In genomic region chr12:2301531-2302461, GRCh38 we compare ENCODE assay signal across 11 cellular contexts.
DNase-seq lines count a peak whose midpoint lies in the region; ATAC-seq and TF ChIP-seq lines count a peak whose summit lies in the region.
"Had no signal": no experiment of that assay in that cellular context is flagged by ENCODE, and none has a peak within 500 bp of the region (broad histone marks: within the 10 kb centered on the region; RNA-seq: fewer than 3 reads in every experiment).

No MANE protein-coding gene starts in this region.

- peak in 1 of 2 donors; percentile 74 for TF ChIP-seq EP300 in tibial nerve (IDR thresholded peaks at IDR 0.05)

- H3K4me3 Mint-ChIP-seq in HFFc6 = peak overlapping the region; percentile 78
- H3K4me3 Mint-ChIP-seq in activated CD4-positive, alpha-beta memory T cell treated with anti-CD3 and anti-CD28 coated beads for 36 hours = no peak overlapping the region
- H3K4me3 Mint-ChIP-seq: activated B cell treated with CpG ODN at 0.5 μM for 24 hours had no signal

- TF ChIP-seq CTCF in HFFc6 (IDR thresholded peaks at IDR 0.05) (no peak), coronary artery (IDR thresholded peaks at IDR 0.05) (no peak), tibial nerve (IDR thresholded peaks at IDR 0.05) (no peak)

- peaks cover 4% of the 10 kb centered on the region; the same call in 1 of the 2 replicates for H3K27me3 Mint-ChIP-seq in HFFc6 (ENCODE audit: insufficient read depth)
- H3K27me3 Mint-ChIP-seq in activated CD4-positive, alpha-beta memory T cell treated with anti-CD3 and anti-CD28 coated beads for 36 hours = peaks cover 9% of the 10 kb centered on the region

- CTCF ChIA-PET in activated CD4-positive, alpha-beta memory T cell treated with anti-CD3 and anti-CD28 coated beads for 36 hours (lab: Charles Lee) = no interaction called here

- peak overlapping the region; percentile 74 to 88 for H3K27ac ChIP-seq in coronary artery
- peak overlapping the region; percentile 8 to 82 (median 62) for H3K27ac ChIP-seq in tibial nerve

- peak overlapping the region; percentile 96 for H3K27ac Mint-ChIP-seq in HFFc6
- H3K27ac Mint-ChIP-seq in activated CD4-positive, alpha-beta memory T cell treated with anti-CD3 and anti-CD28 coated beads for 36 hours = no peak overlapping the region
- H3K27ac Mint-ChIP-seq: activated B cell treated with CpG ODN at 0.5 μM for 24 hours had no signal

- WGBS in tibial nerve, 2 donors = 43 to 47% methylated on average over 13 to 14 of the region's 14 CpGs

- no peaks in the 10 kb centered on the region for H3K9me3 Mint-ChIP-seq in HFFc6
- H3K9me3 Mint-ChIP-seq in activated CD4-positive, alpha-beta memory T cell treated with anti-CD3 and anti-CD28 coated beads for 36 hours = no peaks in the 10 kb centered on the region
- H3K9me3 Mint-ChIP-seq: activated B cell treated with CpG ODN at 0.5 μM for 24 hours had no signal

- H3K4me1 Mint-ChIP-seq in HFFc6 (ENCODE audit: low read depth) = peaks cover 66% of the 10 kb centered on the region
- peaks cover 4% of the 10 kb centered on the region for H3K4me1 Mint-ChIP-seq in activated CD4-positive, alpha-beta memory T cell treated with anti-CD3 and anti-CD28 coated beads for 36 hours (ENCODE audit: low read depth)

- ATAC-seq in left lobe of liver = no peak
- ATAC-seq in GM18505 (IDR thresholded peaks at IDR 0.05; ENCODE audit: unreplicated experiment) = no peak

- POLR2A ChIA-PET in activated CD4-positive, alpha-beta memory T cell treated with anti-CD3 and anti-CD28 coated beads for 36 hours (lab: Charles Lee) = no interaction called here

- intact Hi-C loops in activated CD4-positive, alpha-beta memory T cell treated with anti-CD3 and anti-CD28 coated beads for 36 hours (cut with micrococcal nuclease) = no loop called here

- H3K9me3 ChIP-seq in tibial nerve = no peaks in the 10 kb centered on the region

- H3K36me3 ChIP-seq in tibial nerve = no peaks in the 10 kb centered on the region

- TF ChIP-seq POLR2A in tibial nerve (IDR thresholded peaks at IDR 0.05) (no peak), GM18505 (IDR thresholded peaks at IDR 0.05; ENCODE audit: borderline replicate concordance, extremely low read depth, insufficient read depth, insufficient read length) (no peak)

- H3K4me3 ChIP-seq in coronary artery (peak overlapping the region; percentile 51), tibial nerve (no peak overlapping the region)

- DNase-seq in HFFc6 = peak; percentile 84
- DNase-seq in coronary artery (ENCODE audit: low spot score) = peak; percentile 92
- DNase-seq in left lobe of liver (ENCODE audit: low spot score) = peak; percentile 27
- DNase-seq in tibial nerve (ENCODE audit: low spot score in 2 of 2) = peak in 1 of 2 donors; percentile 25
- no peak for DNase-seq in activated CD4-positive, alpha-beta memory T cell treated with anti-CD3 and anti-CD28 coated beads for 36 hours
- DNase-seq in GF-D8 (lab: John Stamatoyannopoulos, UW) = no peak
- DNase-seq in stimulated activated CD4-positive, alpha-beta T cell treated with anti-CD3 and anti-CD28 coated beads, Interleukin-1b, Interleukin-23, amount 100 ng/mL, for 48 hours = no peak
- DNase-seq: activated B cell treated with CpG ODN at 0.5 μM for 24 hours; effector CD8-positive, alpha-beta T cell; retina had no signal

- H3K4me1 ChIP-seq in tibial nerve = peaks cover 0 to 32% (median 10%) of the 10 kb centered on the region in 4 donors

- 0 out of 2 replicates have a peak, but pooled peaks cover 4% of the 10 kb centered on the region for H3K36me3 Mint-ChIP-seq in HFFc6 (ENCODE audit: low read depth)
- no peaks in the 10 kb centered on the region for H3K36me3 Mint-ChIP-seq in activated CD4-positive, alpha-beta memory T cell treated with anti-CD3 and anti-CD28 coated beads for 36 hours

- no peaks in the 10 kb centered on the region for H3K27me3 ChIP-seq in tibial nerve

Comparison
In these comparisons a context has a peak if more than half of its experiments do, and no peak if none do; other contexts are left out.
1. DNase-seq: peak in HFFc6 (single experiment), coronary artery (single experiment) and left lobe of liver (single experiment); none in activated CD4-positive, alpha-beta memory T cell treated with anti-CD3 and anti-CD28 coated beads for 36 hours (single experiment), GF-D8 (single experiment) and stimulated activated CD4-positive, alpha-beta T cell treated with anti-CD3 and anti-CD28 coated beads, Interleukin-1b, Interleukin-23, amount 100 ng/mL, for 48 hours (single experiment).